Comparison of ENCODE assay signal across 33 cellular contexts in the genomic region with DNA sequence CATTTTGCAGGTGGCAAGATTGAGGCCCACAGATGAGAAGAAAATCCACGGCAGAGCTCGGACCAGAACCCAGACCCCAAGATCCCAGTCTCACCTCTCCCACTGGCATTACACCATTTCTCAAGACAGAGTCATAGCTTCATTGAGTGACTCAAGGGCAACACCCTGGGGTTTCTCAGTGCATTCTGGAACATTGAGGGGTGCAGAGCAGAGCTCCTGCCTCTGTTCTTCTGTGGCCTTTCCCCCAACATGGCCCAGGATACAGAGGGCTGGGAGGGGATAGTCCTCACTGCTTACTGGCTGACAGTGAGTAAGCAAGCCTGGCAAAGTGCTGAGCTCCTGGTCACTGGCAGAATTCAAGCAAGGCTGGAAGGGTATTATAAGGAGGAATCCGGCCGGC.
DNase-seq lines count a peak whose midpoint lies in the region; ATAC-seq and TF ChIP-seq lines count a peak whose summit lies in the region.
"Had no signal": no experiment of that assay in that cellular context is flagged by ENCODE, and none has a peak within 500 bp of the region (broad histone marks: within the 10 kb centered on the region; RNA-seq: fewer than 3 reads in every experiment).

No MANE protein-coding gene starts in this region.

- no peak overlapping the region for H3K4me3 Mint-ChIP-seq in activated T-cell treated with anti-CD3 and anti-CD28 coated beads, Interleukin-2, amount 50 U/mL, for 24 hours
- H3K4me3 Mint-ChIP-seq in activated T-cell treated with anti-CD3 and anti-CD28 coated beads, Interleukin-2, amount 50 U/mL, for 4 hours = no peak overlapping the region
- H3K4me3 Mint-ChIP-seq: activated naive CD8-positive, alpha-beta T cell treated with anti-CD3 and anti-CD28 coated beads, Interleukin-2, amount 10 ng/mL, durations not matched to agents 7 days and 5 days had no signal

- no peak overlapping the region for H3K4me3 ChIP-seq in RWPE2 (ENCODE audit: severe bottlenecking)
- H3K4me3 ChIP-seq in vagina = peak overlapping the region in 1 of 2 donors; percentile 15
- H3K4me3 ChIP-seq in H7 (ENCODE audit: insufficient read depth, low read depth, low read length) = no peak overlapping the region
- H3K4me3 ChIP-seq: colonic mucosa, GM12878, HAP-1, prostate gland, suprapubic skin, upper lobe of left lung had no signal

- H3K27me3 ChIP-seq in RWPE2 (ENCODE audit: insufficient read depth, poor library complexity, severe bottlenecking) = no peaks in the 10 kb centered on the region
- H3K27me3 ChIP-seq in vagina = no peaks in the 10 kb centered on the region
- H3K27me3 ChIP-seq in H7 (ENCODE audit: control insufficient read depth, insufficient read depth, low read length) = peaks cover 2% of the 10 kb centered on the region; the same call in 1 of the 2 replicates
- H3K27me3 ChIP-seq: ascending aorta, colonic mucosa had no signal

- H3K9me3 ChIP-seq in RWPE2 (ENCODE audit: severe bottlenecking) (no peaks in the 10 kb centered on the region), vagina (no peaks in the 10 kb centered on the region)
- H3K9me3 ChIP-seq: ascending aorta, colonic mucosa, HAP-1, prostate gland, suprapubic skin, upper lobe of left lung had no signal

- TF ChIP-seq CTCF in RWPE2 (IDR thresholded peaks at IDR 0.05; ENCODE audit: poor library complexity, severe bottlenecking) (no peak), vagina (IDR thresholded peaks at IDR 0.05) (no peak)

- intact Hi-C loops in vagina (cut with DNase I) = no loop called here

- H3K4me1 Mint-ChIP-seq in activated T-cell treated with anti-CD3 and anti-CD28 coated beads, Interleukin-2, amount 50 U/mL, for 24 hours (ENCODE audit: low read depth) = peaks cover 61% of the 10 kb centered on the region
- H3K4me1 Mint-ChIP-seq in activated T-cell treated with anti-CD3 and anti-CD28 coated beads, Interleukin-2, amount 50 U/mL, for 4 hours (ENCODE audit: low read depth) = peaks cover 24% of the 10 kb centered on the region

- H3K27ac ChIP-seq in RWPE2 (ENCODE audit: poor library complexity, severe bottlenecking) (no peak overlapping the region), vagina (peak overlapping the region; percentile 18)
- H3K27ac ChIP-seq: ascending aorta, colonic mucosa, HL-60, prostate gland, suprapubic skin, upper lobe of left lung, VCaP had no signal

- ATAC-seq in activated T-cell treated with anti-CD3 and anti-CD28 coated beads, Interleukin-2, amount 50 U/mL, for 4 hours = no peak
- ATAC-seq in RWPE2 (ENCODE audit: low read depth) = peak; percentile 49

- peaks cover 5% of the 10 kb centered on the region for H3K27me3 Mint-ChIP-seq in activated T-cell treated with anti-CD3 and anti-CD28 coated beads, Interleukin-2, amount 50 U/mL, for 24 hours
- H3K27me3 Mint-ChIP-seq in activated T-cell treated with anti-CD3 and anti-CD28 coated beads, Interleukin-2, amount 50 U/mL, for 4 hours (ENCODE audit: low read depth) = peaks cover 20% of the 10 kb centered on the region

- no peaks in the 10 kb centered on the region for H3K9me3 Mint-ChIP-seq in activated T-cell treated with anti-CD3 and anti-CD28 coated beads, Interleukin-2, amount 50 U/mL, for 24 hours
- no peaks in the 10 kb centered on the region for H3K9me3 Mint-ChIP-seq in activated T-cell treated with anti-CD3 and anti-CD28 coated beads, Interleukin-2, amount 50 U/mL, for 4 hours
- H3K9me3 Mint-ChIP-seq: activated naive CD8-positive, alpha-beta T cell treated with anti-CD3 and anti-CD28 coated beads, Interleukin-2, amount 10 ng/mL, durations not matched to agents 7 days and 5 days; CD8-positive, alpha-beta memory T cell had no signal

- H3K36me3 ChIP-seq in RWPE2 (ENCODE audit: low read depth) = no peaks in the 10 kb centered on the region
- H3K36me3 ChIP-seq in vagina = no peaks in the 10 kb centered on the region
- H3K36me3 ChIP-seq in H7 (replicated peaks; ENCODE audit: control insufficient read depth, insufficient read depth, low read length) = no peaks in the 10 kb centered on the region
- H3K36me3 ChIP-seq: ascending aorta, colonic mucosa, HAP-1, prostate gland, suprapubic skin, upper lobe of left lung had no signal

- H3K4me1 ChIP-seq in RWPE2 (ENCODE audit: insufficient read depth, poor library complexity, severe bottlenecking) = peaks cover 34% of the 10 kb centered on the region
- peaks cover 15% of the 10 kb centered on the region for H3K4me1 ChIP-seq in vagina
- H3K4me1 ChIP-seq: HAP-1, prostate gland had no signal

- H3K36me3 Mint-ChIP-seq in activated T-cell treated with anti-CD3 and anti-CD28 coated beads, Interleukin-2, amount 50 U/mL, for 24 hours (ENCODE audit: low read depth) = no peaks in the 10 kb centered on the region
- no peaks in the 10 kb centered on the region for H3K36me3 Mint-ChIP-seq in activated T-cell treated with anti-CD3 and anti-CD28 coated beads, Interleukin-2, amount 50 U/mL, for 4 hours (ENCODE audit: insufficient read depth)
- H3K36me3 Mint-ChIP-seq: activated naive CD8-positive, alpha-beta T cell treated with anti-CD3 and anti-CD28 coated beads, Interleukin-2, amount 10 ng/mL, durations not matched to agents 7 days and 5 days had no signal

- TF ChIP-seq POLR2A in vagina (IDR thresholded peaks at IDR 0.05) = no peak

- DNase-seq in activated T-cell treated with anti-CD3 and anti-CD28 coated beads, Interleukin-2, amount 50 U/mL, for 24 hours = peak; percentile 28
- no peak for DNase-seq in activated T-cell treated with anti-CD3 and anti-CD28 coated beads, Interleukin-2, amount 50 U/mL, for 4 hours
- DNase-seq in RWPE2 (ENCODE audit: low spot score) = no peak
- DNase-seq in kidney tubule cell (ENCODE audit: low spot score) = peak; percentile 30
- DNase-seq in vagina (ENCODE audit: extremely low spot score in 2 of 2) = no peak
- no peak for DNase-seq in LoVo (ENCODE audit: low spot score)
- no peak for DNase-seq in H7
- no peak for DNase-seq in inferior parietal cortex (ENCODE audit: extremely low spot score)
- DNase-seq: 8988T; activated CD4-positive, alpha-beta T cell treated with anti-CD3 and anti-CD28 coated beads for 4 hours; activated CD8-positive, alpha-beta memory T cell treated with anti-CD3 and anti-CD28 coated beads for 24 hours; activated effector memory CD4-positive, alpha-beta T cell treated with anti-CD3 and anti-CD28 coated beads, Interleukin-2, amount 50 U/mL, for 16 hours; activated naive CD8-positive, alpha-beta T cell treated with anti-CD3 and anti-CD28 coated beads, Interleukin-2, amount 10 ng/mL, durations not matched to agents 7 days and 5 days; activated T-cell treated with anti-CD3 and anti-CD28 coated beads for 4 hours; CD8-positive, alpha-beta memory T cell; colonic mucosa; effector CD4-positive, alpha-beta T cell; erythroblast; head of caudate nucleus; Karpas-422; NCI-H2107; SIG-M5; stimulated activated CD4-positive, alpha-beta T cell treated with anti-CD3 and anti-CD28 coated beads, Interleukin-15, amount 100 ng/mL, for 24 hours; stimulated activated naive CD4-positive, alpha-beta T cell; T-helper 9 cell; upper lobe of left lung had no signal

- no peak overlapping the region for H3K27ac Mint-ChIP-seq in activated T-cell treated with anti-CD3 and anti-CD28 coated beads, Interleukin-2, amount 50 U/mL, for 24 hours

Comparison
In these comparisons a context has a peak if more than half of its experiments do, and no peak if none do; other contexts are left out.
1. DNase-seq: peak in activated T-cell treated with anti-CD3 and anti-CD28 coated beads, Interleukin-2, amount 50 U/mL, for 24 hours (single experiment) and kidney tubule cell (single experiment); none in activated T-cell treated with anti-CD3 and anti-CD28 coated beads, Interleukin-2, amount 50 U/mL, for 4 hours (single experiment), RWPE2 (single experiment), vagina (0 of 2), LoVo (single experiment), H7 (single experiment) and inferior parietal cortex (single experiment).